12 cellular contexts compared by ENCODE assay signal in genomic region chr4:108622828-108623227, GRCh38. TPM values are rescaled to one million over a fixed set of nuclear protein-coding genes. Genes with fewer than 3 reads are reported as not detected.
DNase-seq lines count a peak whose midpoint lies in the region; ATAC-seq and TF ChIP-seq lines count a peak whose summit lies in the region.
"Had no signal": no experiment of that assay in that cellular context is flagged by ENCODE, and none has a peak within 500 bp of the region (broad histone marks: within the 10 kb centered on the region; RNA-seq: fewer than 3 reads in every experiment).

No MANE protein-coding gene starts in this region.

- H3K79me2 ChIP-seq in fibroblast of lung (ENCODE audit: control insufficient read depth, insufficient read depth, low read length) = peaks cover 39% of the 10 kb centered on the region

- ATAC-seq in stimulated activated naive B cell treated with anti-CD40 and anti-IgM and Interleukin-4, amounts not matched to agents 10 μg/mL and 1 μg/mL and 100 μg/mL, for 72 hours (replicated peaks) = no peak
- ATAC-seq in GM21786 (IDR thresholded peaks at IDR 0.05; ENCODE audit: unreplicated experiment) (no peak), HG02938 (IDR thresholded peaks at IDR 0.05; ENCODE audit: unreplicated experiment) (no peak)

- H4K20me1 ChIP-seq in fibroblast of lung (ENCODE audit: control insufficient read depth, extremely low read depth, insufficient read depth, low read length) = no peaks in the 10 kb centered on the region

- H3K9me3 ChIP-seq in fibroblast of lung (ENCODE audit: control insufficient read depth, insufficient read depth, low read depth, low read length) = no peaks in the 10 kb centered on the region
- H3K9me3 ChIP-seq: sigmoid colon had no signal

- no peak for TF ChIP-seq CTCF in RWPE1 (conservative IDR thresholded peaks at IDR 0.05; ENCODE audit: low read depth)
- no peak for TF ChIP-seq CTCF in fibroblast of lung (conservative IDR thresholded peaks at IDR 0.05 in 1 of 2, IDR thresholded peaks at IDR 0.05 in 1 of 2; ENCODE audit: low read depth in 1 of 2, low read length in 2 of 2)

- H3K4me1 ChIP-seq in fibroblast of lung (ENCODE audit: control insufficient read depth, extremely low read depth, insufficient read depth, low read length) = peaks cover 11% of the 10 kb centered on the region

- DNase-seq in activated naive CD4-positive, alpha-beta T cell treated with anti-CD3 and anti-CD28 coated beads, Interleukin-2, amount 10 ng/mL, durations not matched to agents 7 days and 5 days = no peak
- no peak for DNase-seq in activated naive CD4-positive, alpha-beta T cell treated with Interleukin-2 at 50 U/mL for 16 hours
- DNase-seq in RWPE1 (ENCODE audit: low spot score) (no peak), fibroblast of lung (ENCODE audit: low read depth in 2 of 2) (no peak), SKM-1 (lab: John Stamatoyannopoulos, UW; ENCODE audit: unreplicated experiment) (no peak)
- DNase-seq in stimulated activated naive B cell treated with anti-CD40 and anti-IgM and Interleukin-4, amounts not matched to agents 10 μg/mL and 1 μg/mL and 100 μg/mL, for 72 hours = no peak
- DNase-seq: foreskin fibroblast; NCI-H2081 treated with DMSO at 0.1 percent for 48 hours; sigmoid colon; stimulated activated CD8-positive, alpha-beta memory T cell treated with anti-CD3 and anti-CD28 coated beads, Interleukin-4, amount 100 ng/mL, for 48 hours had no signal

- CTCF ChIA-PET in activated naive CD4-positive, alpha-beta T cell treated with anti-CD3 and anti-CD28 coated beads, Interleukin-2, amount 10 ng/mL, durations not matched to agents 7 days and 5 days (lab: Charles Lee) = no interaction called here
- CTCF ChIA-PET in RWPE1 (lab: Yijun Ruan, JAX) = no interaction called here

- peaks cover 29% of the 10 kb centered on the region for H3K36me3 ChIP-seq in fibroblast of lung (ENCODE audit: control insufficient read depth, insufficient read depth, low read length)

- no peak overlapping the region for H3K4me3 Mint-ChIP-seq in activated naive CD4-positive, alpha-beta T cell treated with anti-CD3 and anti-CD28 coated beads, Interleukin-2, amount 10 ng/mL, durations not matched to agents 7 days and 5 days
- H3K4me3 Mint-ChIP-seq in stimulated activated naive B cell treated with anti-CD40 and anti-IgM and Interleukin-4, amounts not matched to agents 10 μg/mL and 1 μg/mL and 100 μg/mL, for 72 hours = peak overlapping the region; percentile 69 to 97

- peaks cover 58% of the 10 kb centered on the region for H3K4me1 Mint-ChIP-seq in activated naive CD4-positive, alpha-beta T cell treated with anti-CD3 and anti-CD28 coated beads, Interleukin-2, amount 10 ng/mL, durations not matched to agents 7 days and 5 days
- H3K4me1 Mint-ChIP-seq in stimulated activated naive B cell treated with anti-CD40 and anti-IgM and Interleukin-4, amounts not matched to agents 10 μg/mL and 1 μg/mL and 100 μg/mL, for 72 hours = peaks cover 28 to 39% of the 10 kb centered on the region in 2 donors

- peak overlapping the region; percentile 37 for H3K4me2 ChIP-seq in fibroblast of lung (ENCODE audit: extremely low read depth, insufficient read depth, low read length)

- no peak overlapping the region for H2AFZ ChIP-seq in fibroblast of lung (ENCODE audit: low read length)

- POLR2A ChIA-PET in RWPE1 (lab: Yijun Ruan, JAX; ENCODE audit: low non-redundant PET) = no interaction called here

- H3K9me3 Mint-ChIP-seq in activated naive CD4-positive, alpha-beta T cell treated with anti-CD3 and anti-CD28 coated beads, Interleukin-2, amount 10 ng/mL, durations not matched to agents 7 days and 5 days = no peaks in the 10 kb centered on the region
- H3K9me3 Mint-ChIP-seq in stimulated activated naive B cell treated with anti-CD40 and anti-IgM and Interleukin-4, amounts not matched to agents 10 μg/mL and 1 μg/mL and 100 μg/mL, for 72 hours = no peaks in the 10 kb centered on the region

- H3K27ac Mint-ChIP-seq in activated naive CD4-positive, alpha-beta T cell treated with anti-CD3 and anti-CD28 coated beads, Interleukin-2, amount 10 ng/mL, durations not matched to agents 7 days and 5 days = peak overlapping the region; percentile 0
- peak overlapping the region; percentile 10 for H3K27ac Mint-ChIP-seq in stimulated activated naive B cell treated with anti-CD40 and anti-IgM and Interleukin-4, amounts not matched to agents 10 μg/mL and 1 μg/mL and 100 μg/mL, for 72 hours

- peak overlapping the region; percentile 38 for H3K27ac ChIP-seq in RWPE1
- no peak overlapping the region for H3K27ac ChIP-seq in fibroblast of lung (ENCODE audit: insufficient read depth, low read length)
- H3K27ac ChIP-seq: sigmoid colon had no signal

- H3K9ac ChIP-seq in fibroblast of lung (ENCODE audit: insufficient read depth, low read length) = no peak overlapping the region

- H3K27me3 ChIP-seq in fibroblast of lung (ENCODE audit: control insufficient read depth, insufficient read depth, low read length) = no peaks in the 10 kb centered on the region
- H3K27me3 ChIP-seq: sigmoid colon had no signal

- H3K4me3 ChIP-seq in fibroblast of lung (replicated peaks in 1 of 4; ENCODE audit: control extremely low read depth in 1 of 4, insufficient read depth in 1 of 4, low read depth in 3 of 4, low read length in 4 of 4) = peak overlapping the region in 1 of 4 experiments; percentile 100
- H3K4me3 ChIP-seq: sigmoid colon had no signal

- H3K36me3 Mint-ChIP-seq in activated naive CD4-positive, alpha-beta T cell treated with anti-CD3 and anti-CD28 coated beads, Interleukin-2, amount 10 ng/mL, durations not matched to agents 7 days and 5 days = peaks cover 43% of the 10 kb centered on the region
- H3K36me3 Mint-ChIP-seq in stimulated activated naive B cell treated with anti-CD40 and anti-IgM and Interleukin-4, amounts not matched to agents 10 μg/mL and 1 μg/mL and 100 μg/mL, for 72 hours = peaks cover 37 to 57% of the 10 kb centered on the region in 2 donors

- H3K27me3 Mint-ChIP-seq in activated naive CD4-positive, alpha-beta T cell treated with anti-CD3 and anti-CD28 coated beads, Interleukin-2, amount 10 ng/mL, durations not matched to agents 7 days and 5 days = no peaks in the 10 kb centered on the region
- no peaks in the 10 kb centered on the region for H3K27me3 Mint-ChIP-seq in stimulated activated naive B cell treated with anti-CD40 and anti-IgM and Interleukin-4, amounts not matched to agents 10 μg/mL and 1 μg/mL and 100 μg/mL, for 72 hours

RNA-seq across cellular contexts. Expression of gene RPL34, which starts 2.5 kb away (rescaled TPM):
- 625 and 867 TPM in 2 replicates for total RNA-seq in fibroblast of lung
- 1,508 and 1,935 TPM in 2 replicates for polyA plus RNA-seq in fibroblast of lung
- 2,031 and 2,402 TPM in 2 replicates for polyA plus RNA-seq in fibroblast of lung (2012)
- polyA minus RNA-seq in fibroblast of lung (ENCODE audit: low replicate concordance) = 166 and 178 TPM in 2 replicates

RNA-seq across cellular contexts. Expression of gene OSTC, which starts 27.6 kb away (rescaled TPM):
- total RNA-seq in fibroblast of lung = 108 and 171 TPM in 2 replicates
- polyA plus RNA-seq in fibroblast of lung = 154 and 312 TPM in 2 replicates
- 141 and 249 TPM in 2 replicates for polyA plus RNA-seq in fibroblast of lung (2012)
- 19.7 and 45.2 TPM in 2 replicates for polyA minus RNA-seq in fibroblast of lung (ENCODE audit: low replicate concordance)
